18 cellular contexts compared by ENCODE assay signal in the genomic region with DNA sequence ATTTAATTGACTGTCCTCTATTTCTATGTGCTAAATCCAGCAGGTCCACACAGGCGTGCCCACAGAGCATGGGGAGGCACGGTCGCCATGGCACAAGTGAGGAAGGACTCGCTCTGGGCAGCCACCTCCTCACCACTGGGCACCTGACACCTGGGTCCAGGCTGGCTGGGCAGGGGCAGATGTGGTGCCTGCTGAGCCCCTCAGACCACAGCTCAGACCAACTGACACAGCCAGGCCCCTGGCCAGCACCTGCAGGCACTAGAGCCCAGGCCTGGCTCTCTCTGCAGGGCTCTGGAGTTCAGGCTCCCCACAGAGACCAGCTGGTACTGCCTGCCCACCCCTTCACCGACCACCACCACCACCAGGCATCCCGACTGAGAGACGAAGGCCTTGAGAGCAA. TPM values are rescaled to one million over a fixed set of nuclear protein-coding genes. Genes with fewer than 3 reads are reported as not detected.
DNase-seq lines count a peak whose midpoint lies in the region; ATAC-seq and TF ChIP-seq lines count a peak whose summit lies in the region.
"Had no signal": no experiment of that assay in that cellular context is flagged by ENCODE, and none has a peak within 500 bp of the region (broad histone marks: within the 10 kb centered on the region; RNA-seq: fewer than 3 reads in every experiment).

No MANE protein-coding gene starts in this region.

- POLR2A ChIA-PET in naive thymus-derived CD4-positive, alpha-beta T cell (lab: Charles Lee) = no interaction called here

- no peaks in the 10 kb centered on the region for H3K79me1 ChIP-seq in mesenchymal stem cell (replicated peaks; ENCODE audit: low read length, poor library complexity, severe bottlenecking)

- H3K4ac ChIP-seq in mesenchymal stem cell (ENCODE audit: low read depth in 1 of 2, low read length in 2 of 2) = no peak overlapping the region

- H3K23ac ChIP-seq in mesenchymal stem cell (ENCODE audit: low read length in 2 of 2) = no peak overlapping the region

- no peaks in the 10 kb centered on the region for H3K27me3 Mint-ChIP-seq in chondrocyte (ENCODE audit: low read depth)
- H3K27me3 Mint-ChIP-seq in naive thymus-derived CD4-positive, alpha-beta T cell = peaks cover 0 to 5% (median 0%) of the 10 kb centered on the region in 5 donors

- H3K9me3 ChIP-seq in left ventricle myocardium inferior (replicated peaks) = peaks cover 9% of the 10 kb centered on the region
- peaks cover 0 to 6% of the 10 kb centered on the region in 2 donors for H3K9me3 ChIP-seq in right atrium auricular region
- peaks cover 9% of the 10 kb centered on the region for H3K9me3 ChIP-seq in mesenchymal stem cell (ENCODE audit: control insufficient read depth, low read length)
- H3K9me3 ChIP-seq in naive thymus-derived CD4-positive, alpha-beta T cell (ENCODE audit: control insufficient read depth in 2 of 3, low read length in 3 of 3) = no peaks in the 10 kb centered on the region

- no peak overlapping the region for H2BK120ac ChIP-seq in mesenchymal stem cell (ENCODE audit: low read depth, low read length)

- no peak overlapping the region for H3K4me3 Mint-ChIP-seq in chondrocyte (ENCODE audit: unreplicated experiment)
- H3K4me3 Mint-ChIP-seq in naive thymus-derived CD4-positive, alpha-beta T cell = no peak overlapping the region
- H3K4me3 Mint-ChIP-seq: GM23338, IgD-negative memory B cell had no signal

- H3K18ac ChIP-seq in mesenchymal stem cell (ENCODE audit: low read depth in 1 of 2, low read length in 2 of 2) = no peak overlapping the region

- no peak overlapping the region for H2AFZ ChIP-seq in mesenchymal stem cell (ENCODE audit: low read depth, low read length)
- H2AFZ ChIP-seq: GM23338 had no signal

- H3K9me3 Mint-ChIP-seq in chondrocyte (ENCODE audit: low read depth) = peaks cover 14% of the 10 kb centered on the region
- peaks cover 0 to 9% (median 2%) of the 10 kb centered on the region in 11 donors for H3K9me3 Mint-ChIP-seq in naive thymus-derived CD4-positive, alpha-beta T cell

- H2BK15ac ChIP-seq in mesenchymal stem cell (ENCODE audit: low read depth, poor library complexity, severe bottlenecking) = peak overlapping the region; percentile 30

- peak; percentile 4 for DNase-seq in left ventricle myocardium inferior
- no peak for DNase-seq in right atrium auricular region (ENCODE audit: low spot score)
- DNase-seq in chondrocyte (ENCODE audit: low spot score) = peak; percentile 75
- DNase-seq in mesenchymal stem cell = no peak
- DNase-seq in occipital lobe (lab: John Stamatoyannopoulos, UW) = no peak
- DNase-seq in RPMI8226 = no peak
- DNase-seq in naive thymus-derived CD4-positive, alpha-beta T cell = no peak
- DNase-seq: DMS53; GDM1; NCI-H1105; NCI-H2029 treated with DMSO at 0.1 percent for 48 hours; NCI-H226; NCI-H510A treated with DMSO at 0.1 percent for 48 hours; NCI-H748 treated with DMSO at 0.1 percent for 48 hours; NK-92 treated with Interleukin-12 subunit alpha and Interleukin-12 subunit beta, amount 100 ng/mL, for 24 hours had no signal

- CTCF ChIA-PET in naive thymus-derived CD4-positive, alpha-beta T cell (lab: Charles Lee) = no interaction called here

- peaks cover 7% of the 10 kb centered on the region for H3K4me1 Mint-ChIP-seq in chondrocyte (ENCODE audit: low read depth)
- H3K4me1 Mint-ChIP-seq in naive thymus-derived CD4-positive, alpha-beta T cell = peaks cover 0 to 11% (median 6%) of the 10 kb centered on the region in 7 donors
- H3K4me1 Mint-ChIP-seq: GM23338, IgD-negative memory B cell had no signal

- H2BK12ac ChIP-seq in mesenchymal stem cell (ENCODE audit: low read length in 2 of 2) = peak overlapping the region; percentile 21 to 70

- H3K9ac ChIP-seq in mesenchymal stem cell (ENCODE audit: low read length) = no peak overlapping the region

- TF ChIP-seq CTCF in left ventricle myocardium inferior (IDR thresholded peaks at IDR 0.05; ENCODE audit: borderline replicate concordance) = no peak
- TF ChIP-seq CTCF in right atrium auricular region (IDR thresholded peaks at IDR 0.05) = no peak
- TF ChIP-seq CTCF in chondrocyte (IDR thresholded peaks at IDR 0.05) = no peak

- ATAC-seq in naive thymus-derived CD4-positive, alpha-beta T cell = no peak
- ATAC-seq: GM23338, Panc1 had no signal

- H3K27ac ChIP-seq in left ventricle myocardium inferior (replicated peaks) = no peak overlapping the region
- H3K27ac ChIP-seq in right atrium auricular region = no peak overlapping the region
- H3K27ac ChIP-seq in mesenchymal stem cell (ENCODE audit: low read length, poor library complexity, severe bottlenecking) = no peak overlapping the region
- H3K27ac ChIP-seq in naive thymus-derived CD4-positive, alpha-beta T cell (ENCODE audit: low read depth, low read length) = no peak overlapping the region

- intact Hi-C loops in left ventricle myocardium inferior (cut with micrococcal nuclease) = no loop called here
- intact Hi-C loops in naive thymus-derived CD4-positive, alpha-beta T cell (cut with micrococcal nuclease) = no loop called here

- H4K91ac ChIP-seq in mesenchymal stem cell (ENCODE audit: low read length) = peak overlapping the region; percentile 6

- H2AK5ac ChIP-seq in mesenchymal stem cell (ENCODE audit: low read length, severe bottlenecking) = no peak overlapping the region

- 96% methylated on average over 7 of the region's 7 CpGs for WGBS in mesenchymal stem cell

- H3K27me3 ChIP-seq in left ventricle myocardium inferior (ENCODE audit: low read depth) = no peaks in the 10 kb centered on the region
- no peaks in the 10 kb centered on the region for H3K27me3 ChIP-seq in right atrium auricular region
- peaks cover 0 to 7% of the 10 kb centered on the region in 2 experiments for H3K27me3 ChIP-seq in mesenchymal stem cell (ENCODE audit: control insufficient read depth in 1 of 2, insufficient read depth in 1 of 2, low read length in 2 of 2)
- no peaks in the 10 kb centered on the region for H3K27me3 ChIP-seq in naive thymus-derived CD4-positive, alpha-beta T cell (ENCODE audit: control insufficient read depth in 2 of 2, insufficient read depth in 2 of 2, low read length in 2 of 2)

- no peak overlapping the region for H4K8ac ChIP-seq in mesenchymal stem cell (ENCODE audit: low read length)

- peaks cover 4% of the 10 kb centered on the region for H3K36me3 Mint-ChIP-seq in chondrocyte (ENCODE audit: low read depth)
- peaks cover 0 to 4% (median 0%) of the 10 kb centered on the region in 5 donors for H3K36me3 Mint-ChIP-seq in naive thymus-derived CD4-positive, alpha-beta T cell
- H3K36me3 Mint-ChIP-seq: IgD-negative memory B cell had no signal

- no peak overlapping the region for H3K4me2 ChIP-seq in mesenchymal stem cell (ENCODE audit: low read length, poor library complexity, severe bottlenecking)
- H3K4me2 ChIP-seq: GM23338 had no signal

- no peak overlapping the region for H3K27ac Mint-ChIP-seq in chondrocyte (ENCODE audit: unreplicated experiment)
- no peak overlapping the region for H3K27ac Mint-ChIP-seq in naive thymus-derived CD4-positive, alpha-beta T cell
- H3K27ac Mint-ChIP-seq: GM23338, IgD-negative memory B cell had no signal

- peak overlapping the region in 1 of 2 experiments; percentile 21 for H3K14ac ChIP-seq in mesenchymal stem cell (ENCODE audit: low read length in 2 of 2)

- H3K4me3 ChIP-seq in left ventricle myocardium inferior (no peak overlapping the region), right atrium auricular region (no peak overlapping the region), mesenchymal stem cell (ENCODE audit: insufficient read depth in 1 of 2, low read depth in 1 of 2, low read length in 2 of 2) (no peak overlapping the region)
- no peak overlapping the region for H3K4me3 ChIP-seq in naive thymus-derived CD4-positive, alpha-beta T cell (ENCODE audit: low read length)
- H3K4me3 ChIP-seq: GM23338 had no signal

- H3K36me3 ChIP-seq in left ventricle myocardium inferior (no peaks in the 10 kb centered on the region), right atrium auricular region (no peaks in the 10 kb centered on the region), mesenchymal stem cell (ENCODE audit: control insufficient read depth in 1 of 2, insufficient read depth in 2 of 2, low read depth in 1 of 2, low read length in 2 of 2) (no peaks in the 10 kb centered on the region)
- H3K36me3 ChIP-seq in naive thymus-derived CD4-positive, alpha-beta T cell (ENCODE audit: control insufficient read depth in 2 of 3, insufficient read depth in 3 of 3, low read length in 3 of 3) = no peaks in the 10 kb centered on the region

- H3K4me1 ChIP-seq in left ventricle myocardium inferior (peaks cover 9% of the 10 kb centered on the region), right atrium auricular region (no peaks in the 10 kb centered on the region), mesenchymal stem cell (ENCODE audit: control insufficient read depth, insufficient read depth, low read depth, low read length) (peaks cover 12% of the 10 kb centered on the region)
- H3K4me1 ChIP-seq in naive thymus-derived CD4-positive, alpha-beta T cell (ENCODE audit: control insufficient read depth in 2 of 2, insufficient read depth in 2 of 2, low read length in 2 of 2) = no peaks in the 10 kb centered on the region

- no peak overlapping the region for H2BK5ac ChIP-seq in mesenchymal stem cell (ENCODE audit: low read depth, low read length, poor library complexity, severe bottlenecking)

RNA-seq across cellular contexts. Expression of gene LINC01488, which starts 27.9 kb away (rescaled TPM):
- total RNA-seq in left ventricle myocardium inferior = 0.38 TPM
- not detected for total RNA-seq in right atrium auricular region
- not detected in 3 replicates for total RNA-seq in chondrocyte
- polyA plus RNA-seq in mesenchymal stem cell (2013, experiment 1 of 2) = not detected
- polyA plus RNA-seq in mesenchymal stem cell (2013, experiment 2 of 2) = not detected
- not detected for total RNA-seq in occipital lobe
- total RNA-seq in naive thymus-derived CD4-positive, alpha-beta T cell = not detected
- not detected for polyA plus RNA-seq in naive thymus-derived CD4-positive, alpha-beta T cell
- total RNA-seq: GM23338 had no signal
- polyA plus RNA-seq: GM23338, IgD-negative memory B cell had no signal

Comparison
In these comparisons a context has a peak if more than half of its experiments do, and no peak if none do; other contexts are left out.
1. DNase-seq: peak in left ventricle myocardium inferior (single experiment) and chondrocyte (single experiment); none in right atrium auricular region (single experiment), mesenchymal stem cell (single experiment), occipital lobe (single experiment), RPMI8226 (single experiment) and naive thymus-derived CD4-positive, alpha-beta T cell (0 of 9).